8 cellular contexts compared by ENCODE assay signal in genomic region chr1:153919879-153920852, GRCh38. TPM values are rescaled to one million over a fixed set of nuclear protein-coding genes. Genes with fewer than 3 reads are reported as not detected.
DNase-seq lines count a peak whose midpoint lies in the region; ATAC-seq and TF ChIP-seq lines count a peak whose summit lies in the region.

No MANE protein-coding gene starts in this region.

- intact Hi-C loops in aorta (cut with DNase I), result loop anchor here in 1 of 2 donors (10.0 kb wide), 1 partner anchor 65 kb away; the partner anchor contains the start of gene RAB13

- ATAC-seq in HG03025 (IDR thresholded peaks at IDR 0.05; ENCODE audit: low FRiP score, unreplicated experiment) (no peak), aorta (ENCODE audit: low FRiP score) (no peak)

- H3K27ac ChIP-seq in 22Rv1 (peak overlapping the region; percentile 90; the same call in 1 of the 2 replicates), aorta (ENCODE audit: low read depth in 1 of 2, low read length in 2 of 2) (peak overlapping the region in 1 of 2 donors; percentile 19)

- H3K27ac Mint-ChIP-seq in endothelial cell (ENCODE audit: unreplicated experiment), result peak overlapping the region; percentile 72
- peak overlapping the region; percentile 72 for H3K27ac Mint-ChIP-seq in progenitor cell of endocrine pancreas

- peaks cover 27% of the 10 kb centered on the region for H3K4me1 Mint-ChIP-seq in endothelial cell (ENCODE audit: unreplicated experiment)
- peaks cover 25% of the 10 kb centered on the region for H3K4me1 Mint-ChIP-seq in progenitor cell of endocrine pancreas (ENCODE audit: low read depth)

- H3K27me3 ChIP-seq in aorta (ENCODE audit: control insufficient read depth in 1 of 2, insufficient read depth in 2 of 2, low read length in 1 of 2), result no peaks in the 10 kb centered on the region

- peak overlapping the region; percentile 93 for H3K4me3 Mint-ChIP-seq in endothelial cell (ENCODE audit: unreplicated experiment)
- peak overlapping the region; percentile 86 for H3K4me3 Mint-ChIP-seq in progenitor cell of endocrine pancreas (ENCODE audit: low read depth)

- H3K9me3 Mint-ChIP-seq in endothelial cell (ENCODE audit: unreplicated experiment), result no peaks in the 10 kb centered on the region
- H3K9me3 Mint-ChIP-seq in progenitor cell of endocrine pancreas (ENCODE audit: low read depth), result no peaks in the 10 kb centered on the region

- no peak overlapping the region for H3K4me3 ChIP-seq in aorta (ENCODE audit: low read length in 2 of 2)

- H3K9me3 ChIP-seq in aorta (ENCODE audit: control insufficient read depth, low read length), result no peaks in the 10 kb centered on the region

- peak; percentile 34 for DNase-seq in SK-MEL-5 (ENCODE audit: low read depth, low spot score)
- no peak for DNase-seq in endothelial cell (ENCODE audit: low spot score)
- no peak for DNase-seq in progenitor cell of endocrine pancreas (ENCODE audit: low spot score, unreplicated experiment)
- DNase-seq in germinal center (ENCODE audit: low spot score), result no peak
- DNase-seq in aorta, result no peak

- no peaks in the 10 kb centered on the region for H3K36me3 ChIP-seq in aorta (ENCODE audit: control insufficient read depth in 1 of 2, insufficient read depth in 2 of 2, low read length in 1 of 2)

- in situ Hi-C loops in SK-MEL-5 (cut with HindIII; ENCODE audit: low pct_unique_long_range_greater_than_20kb, low sequenced_read_pairs), result loop anchor here (25.0 kb wide), 1 partner anchor 108 kb away; no protein-coding TSS in a partner anchor

- H3K4me1 ChIP-seq in aorta (ENCODE audit: control insufficient read depth in 1 of 2, insufficient read depth in 2 of 2, low read length in 2 of 2), result peaks cover 0 to 4% of the 10 kb centered on the region in 2 donors

- 26 to 32% methylated on average over 4 of the region's 4 CpGs for WGBS in aorta, 2 donors

- TF ChIP-seq CTCF in 22Rv1 (IDR thresholded peaks at IDR 0.05) (no peak), GM12873 (IDR thresholded peaks at IDR 0.05; ENCODE audit: insufficient read depth, low read depth, low read length, missing control alignments) (peak; percentile 53), endothelial cell (IDR thresholded peaks at IDR 0.05; ENCODE audit: unreplicated experiment) (no peak), progenitor cell of endocrine pancreas (IDR thresholded peaks at IDR 0.05; ENCODE audit: unreplicated experiment) (peak; percentile 12)

- H3K27me3 Mint-ChIP-seq in endothelial cell (ENCODE audit: unreplicated experiment) (peaks cover 4% of the 10 kb centered on the region), progenitor cell of endocrine pancreas (no peaks in the 10 kb centered on the region)

- no peaks in the 10 kb centered on the region for H3K36me3 Mint-ChIP-seq in endothelial cell (ENCODE audit: low read depth, unreplicated experiment)
- no peaks in the 10 kb centered on the region for H3K36me3 Mint-ChIP-seq in progenitor cell of endocrine pancreas (ENCODE audit: insufficient read depth)

RNA-seq across cellular contexts. Expression of gene GATAD2B, which starts 2.6 kb away (rescaled TPM):
- 8.4 and 8.7 TPM in 2 replicates for total RNA-seq in SK-MEL-5 (2014; rRNA removed; shearing (Covaris generic))
- polyA plus RNA-seq in SK-MEL-5 (2015; cell fraction: cytosol; rRNA removed), result 22.4 and 36.1 TPM in 2 replicates
- 15.0 and 15.2 TPM in 2 replicates for polyA plus RNA-seq in SK-MEL-5 (2015; cell fraction: nucleus; rRNA removed)
- total RNA-seq in endothelial cell (ENCODE audit: unreplicated experiment), result 45.4 TPM
- total RNA-seq in progenitor cell of endocrine pancreas, result 48.8 and 52.6 TPM in 2 replicates
- total RNA-seq in aorta, result 10 to 100 TPM; 52.3 to 67.8 TPM
- 1 to 10 TPM; 6.4 to 7.8 TPM for polyA plus RNA-seq in aorta

RNA-seq across cellular contexts. Expression of gene DENND4B, which starts 26.4 kb away (rescaled TPM):
- total RNA-seq in SK-MEL-5 (2014; rRNA removed; shearing (Covaris generic)), result 13.8 and 17.9 TPM in 2 replicates
- 58.7 and 68.3 TPM in 2 replicates for polyA plus RNA-seq in SK-MEL-5 (2015; cell fraction: cytosol; rRNA removed)
- polyA plus RNA-seq in SK-MEL-5 (2015; cell fraction: nucleus; rRNA removed), result 346 and 391 TPM in 2 replicates
- 53.1 TPM for total RNA-seq in endothelial cell (ENCODE audit: unreplicated experiment)
- 84.7 and 93.4 TPM in 2 replicates for total RNA-seq in progenitor cell of endocrine pancreas
- total RNA-seq in aorta, result 10 to 100 TPM; 45.7 to 94.7 TPM
- polyA plus RNA-seq in aorta, result 10 to 100 TPM in 1 of 2 donors, 1 to 10 TPM in 1; 6.6 to 34.6 TPM

RNA-seq across cellular contexts. Expression of gene CRTC2, which starts 38.2 kb away (rescaled TPM):
- total RNA-seq in SK-MEL-5 (2014; rRNA removed; shearing (Covaris generic)), result 11.1 and 14.8 TPM in 2 replicates
- 44.4 and 50.0 TPM in 2 replicates for polyA plus RNA-seq in SK-MEL-5 (2015; cell fraction: cytosol; rRNA removed)
- 75.0 and 121 TPM in 2 replicates for polyA plus RNA-seq in SK-MEL-5 (2015; cell fraction: nucleus; rRNA removed)
- total RNA-seq in endothelial cell (ENCODE audit: unreplicated experiment) (69.9 TPM), progenitor cell of endocrine pancreas (40.9 and 41.9 TPM in 2 replicates), aorta (10 to 100 TPM; 31.2 to 49.7 TPM)
- polyA plus RNA-seq in aorta, result 10 to 100 TPM; 14.4 to 71.0 TPM

RNA-seq across cellular contexts. Expression of gene SLC39A1, which starts 43.2 kb away (rescaled TPM):
- 240 and 242 TPM in 2 replicates for total RNA-seq in SK-MEL-5 (2014; rRNA removed; shearing (Covaris generic))
- polyA plus RNA-seq in SK-MEL-5 (2015; cell fraction: cytosol; rRNA removed), result 292 and 318 TPM in 2 replicates
- 101 and 106 TPM in 2 replicates for polyA plus RNA-seq in SK-MEL-5 (2015; cell fraction: nucleus; rRNA removed)
- 136 TPM for total RNA-seq in endothelial cell (ENCODE audit: unreplicated experiment)
- total RNA-seq in progenitor cell of endocrine pancreas, result 70.6 and 75.4 TPM in 2 replicates
- 10 to 100 TPM; 88.9 to 91.1 TPM for total RNA-seq in aorta
- 10 to 100 TPM; 54.5 to 96.7 TPM for polyA plus RNA-seq in aorta

RNA-seq across cellular contexts. Expression of gene CREB3L4, which starts 47.5 kb away (rescaled TPM):
- 16.7 and 23.8 TPM in 2 replicates for total RNA-seq in SK-MEL-5 (2014; rRNA removed; shearing (Covaris generic))
- polyA plus RNA-seq in SK-MEL-5 (2015; cell fraction: cytosol; rRNA removed), result 23.2 and 32.4 TPM in 2 replicates
- 88.7 and 110 TPM in 2 replicates for polyA plus RNA-seq in SK-MEL-5 (2015; cell fraction: nucleus; rRNA removed)
- 13.2 TPM for total RNA-seq in endothelial cell (ENCODE audit: unreplicated experiment)
- total RNA-seq in progenitor cell of endocrine pancreas, result 36.6 and 41.7 TPM in 2 replicates
- total RNA-seq in aorta, result 1 to 10 TPM; 5.0 to 8.9 TPM
- polyA plus RNA-seq in aorta, result 10 to 100 TPM in 1 of 2 donors, 1 to 10 TPM in 1; 1.4 to 10.7 TPM

Comparison
In these comparisons a context has a peak if more than half of its experiments do, and no peak if none do; other contexts are left out.
1. CTCF ChIP-seq: peak in GM12873 (single experiment) and progenitor cell of endocrine pancreas (single experiment); none in 22Rv1 (single experiment) and endothelial cell (single experiment).